16 cellular contexts compared by ENCODE assay signal in genomic region chr7:155618708-155619633, GRCh38. TPM values are rescaled to one million over a fixed set of nuclear protein-coding genes. Genes with fewer than 3 reads are reported as not detected.
DNase-seq lines count a peak whose midpoint lies in the region; ATAC-seq and TF ChIP-seq lines count a peak whose summit lies in the region.
"Had no signal": no experiment of that assay in that cellular context is flagged by ENCODE, and none has a peak within 500 bp of the region (broad histone marks: within the 10 kb centered on the region; RNA-seq: fewer than 3 reads in every experiment).

No MANE protein-coding gene starts in this region.

- peak; percentile 79 for TF ChIP-seq POLR2A in right lobe of liver (IDR thresholded peaks at IDR 0.05)
- TF ChIP-seq POLR2A in transverse colon (IDR thresholded peaks at IDR 0.05), result peak; percentile 13

- 41% methylated on average over 16 of the region's 16 CpGs for WGBS in right lobe of liver (ENCODE audit: insufficient coverage, low coverage, low lambda C conversion rate, missing lambda C conversion rate)
- 46 to 56% methylated on average over 11 to 15 of the region's 16 CpGs for WGBS in transverse colon (ENCODE audit: low coverage in 1 of 2), 2 donors

- intact Hi-C loops in right lobe of liver (cut with DNase I) (no loop called here), transverse colon (cut with DNase I; ENCODE audit: low total_unique reads) (no loop called here)

- no peak for TF ChIP-seq EP300 in transverse colon (IDR thresholded peaks at IDR 0.05; ENCODE audit: low read depth)

- H3K36me3 ChIP-seq in right lobe of liver, result no peaks in the 10 kb centered on the region
- H3K36me3 ChIP-seq in transverse colon, result no peaks in the 10 kb centered on the region
- H3K36me3 ChIP-seq: ovary, SJCRH30 had no signal

- TF ChIP-seq CTCF in choroid plexus epithelial cell (conservative IDR thresholded peaks at IDR 0.05; ENCODE audit: low read depth, low read length) (no peak), right lobe of liver (IDR thresholded peaks at IDR 0.05) (no peak), transverse colon (IDR thresholded peaks at IDR 0.05) (no peak)

- in situ Hi-C loops in transverse colon (cut with MboI; ENCODE audit: low pct_ligation_motif_present in 1 of 4, low pct_unique_long_range_greater_than_20kb in 1 of 4, low sequenced_read_pairs in 3 of 4), result no loop called here

- peak overlapping the region in 2 of 10 donors; percentile 8 to 51 for H3K27ac Mint-ChIP-seq in naive thymus-derived CD8-positive, alpha-beta T cell
- H3K27ac Mint-ChIP-seq: activated B cell treated with CpG ODN at 0.5 μM for 24 hours had no signal

- peaks cover 0 to 8% (median 0%) of the 10 kb centered on the region in 3 donors for H3K36me3 Mint-ChIP-seq in naive thymus-derived CD8-positive, alpha-beta T cell

- no peak overlapping the region for H3K4me3 ChIP-seq in choroid plexus epithelial cell (ENCODE audit: low read depth, low read length)
- peak overlapping the region in 1 of 3 donors; percentile 22 for H3K4me3 ChIP-seq in right lobe of liver
- H3K4me3 ChIP-seq in transverse colon, result peak overlapping the region in 1 of 4 donors; percentile 34
- H3K4me3 ChIP-seq: ovary, SJCRH30 had no signal

- H3K9me3 ChIP-seq in right lobe of liver (no peaks in the 10 kb centered on the region), transverse colon (no peaks in the 10 kb centered on the region)
- H3K9me3 ChIP-seq: ovary, SJCRH30 had no signal

- H3K27me3 ChIP-seq in right lobe of liver (no peaks in the 10 kb centered on the region), transverse colon (no peaks in the 10 kb centered on the region)
- H3K27me3 ChIP-seq: ovary had no signal

- ATAC-seq in right lobe of liver, result peak; percentile 93 to 98 (median 96)
- no peak for ATAC-seq in naive thymus-derived CD8-positive, alpha-beta T cell

- peaks cover 0 to 3% (median 0%) of the 10 kb centered on the region in 5 donors for H3K27me3 Mint-ChIP-seq in naive thymus-derived CD8-positive, alpha-beta T cell
- H3K27me3 Mint-ChIP-seq: activated B cell treated with CpG ODN at 0.5 μM for 24 hours had no signal

- H3K4me1 ChIP-seq in right lobe of liver (peaks cover 0 to 29% (median 13%) of the 10 kb centered on the region in 4 donors), transverse colon (peaks cover 3 to 13% (median 9%) of the 10 kb centered on the region in 4 donors)
- H3K4me1 ChIP-seq: SJCRH30 had no signal

- POLR2A ChIA-PET in naive thymus-derived CD8-positive, alpha-beta T cell (lab: Charles Lee), result no interaction called here

- DNase-seq in HuH-7.5 (ENCODE audit: low spot score), result peak; percentile 59
- DNase-seq in choroid plexus epithelial cell (ENCODE audit: low read depth), result peak; percentile 79
- DNase-seq in right lobe of liver, result peak; percentile 63 to 90 (median 79)
- DNase-seq in transverse colon, result peak; percentile 76
- DNase-seq in DMS114 treated with DMSO at 0.1 percent for 48 hours (lab: John Stamatoyannopoulos, UW; ENCODE audit: unreplicated experiment), result no peak
- DNase-seq in COR-L47 (lab: John Stamatoyannopoulos, UW), result no peak
- no peak for DNase-seq in NCI-H2227 (lab: John Stamatoyannopoulos, UW; ENCODE audit: unreplicated experiment)
- no peak for DNase-seq in naive thymus-derived CD8-positive, alpha-beta T cell
- DNase-seq: activated B cell treated with CpG ODN at 0.5 μM for 24 hours; activated T-cell treated with anti-CD3 and anti-CD28 coated beads, Interleukin-2, amount 50 U/mL, for 1 hour; DMS153; NCI-H446; ovary; stimulated activated CD4-positive, alpha-beta T cell treated with anti-CD3 and anti-CD28 coated beads, Interleukin-4, amount 100 ng/mL, for 4 hours had no signal

- H3K27ac ChIP-seq in right lobe of liver, result peak overlapping the region; percentile 75 to 92 (median 92)
- peak overlapping the region; percentile 79 to 86 (median 84) for H3K27ac ChIP-seq in transverse colon
- H3K27ac ChIP-seq: epithelial cell of prostate, ovary, SJCRH30 had no signal

- no peaks in the 10 kb centered on the region for H3K4me1 Mint-ChIP-seq in naive thymus-derived CD8-positive, alpha-beta T cell
- H3K4me1 Mint-ChIP-seq: activated B cell treated with CpG ODN at 0.5 μM for 24 hours had no signal

- no peak overlapping the region for H3K4me3 Mint-ChIP-seq in naive thymus-derived CD8-positive, alpha-beta T cell
- H3K4me3 Mint-ChIP-seq: activated B cell treated with CpG ODN at 0.5 μM for 24 hours had no signal

- H3K9me3 Mint-ChIP-seq in naive thymus-derived CD8-positive, alpha-beta T cell, result peaks cover 0 to 11% (median 6%) of the 10 kb centered on the region in 9 donors

RNA-seq across cellular contexts. Expression of gene RBM33, which starts 25.5 kb away (rescaled TPM):
- 10 to 100 TPM; 24.9 to 55.1 (median 32.0) TPM for total RNA-seq in right lobe of liver
- total RNA-seq in transverse colon, result 100 to 1,000 TPM in 2 of 4 donors, 10 to 100 TPM in 2; 62.8 to 129 (median 92.8) TPM
- total RNA-seq in naive thymus-derived CD8-positive, alpha-beta T cell, result 100 to 1,000 TPM; 165 to 173 TPM
- polyA plus RNA-seq in naive thymus-derived CD8-positive, alpha-beta T cell, result 10 to 100 TPM; 35.3 to 65.3 (median 41.0) TPM

Comparison
In these comparisons a context has a peak if more than half of its experiments do, and no peak if none do; other contexts are left out.
1. DNase-seq: peak in HuH-7.5 (single experiment), choroid plexus epithelial cell (single experiment), right lobe of liver (3 of 3) and transverse colon (single experiment); none in DMS114 treated with DMSO at 0.1 percent for 48 hours (single experiment), COR-L47 (single experiment), NCI-H2227 (single experiment) and naive thymus-derived CD8-positive, alpha-beta T cell (0 of 10).
2. ATAC-seq: peak in right lobe of liver (4 of 4); none in naive thymus-derived CD8-positive, alpha-beta T cell (0 of 2).